Comparison of ENCODE assay signal across 1 cellular context in the genomic region with DNA sequence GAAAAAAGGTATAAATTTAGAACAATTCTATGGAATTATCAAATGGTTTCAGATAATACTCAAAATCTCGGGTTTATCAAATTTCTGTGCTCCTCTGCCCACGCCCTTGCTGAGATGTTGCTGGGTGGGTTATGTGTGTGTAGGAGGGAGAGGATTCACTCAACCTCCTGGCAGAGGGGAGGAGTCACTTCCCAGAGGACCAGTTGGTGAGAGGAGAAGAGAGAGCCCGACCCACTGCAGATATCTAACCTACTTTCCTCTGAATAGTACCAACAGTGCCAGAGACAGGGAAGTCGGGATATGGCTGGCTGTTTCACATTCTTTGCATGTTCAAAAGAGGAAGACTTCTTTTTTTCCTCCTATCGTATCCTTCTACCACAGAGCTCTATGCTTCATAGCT.
A peak's percentile ranks its signal among the peaks of the same experiment; 100 is the strongest.
TF ChIP-seq lines count a peak whose summit lies in the region.

No MANE protein-coding gene starts in this region.

TF ChIP-seq in K562, 482 proteins besides CTCF, POLR2A, EP300 and RAD21:
- TF ChIP-seq, protein P1, sequence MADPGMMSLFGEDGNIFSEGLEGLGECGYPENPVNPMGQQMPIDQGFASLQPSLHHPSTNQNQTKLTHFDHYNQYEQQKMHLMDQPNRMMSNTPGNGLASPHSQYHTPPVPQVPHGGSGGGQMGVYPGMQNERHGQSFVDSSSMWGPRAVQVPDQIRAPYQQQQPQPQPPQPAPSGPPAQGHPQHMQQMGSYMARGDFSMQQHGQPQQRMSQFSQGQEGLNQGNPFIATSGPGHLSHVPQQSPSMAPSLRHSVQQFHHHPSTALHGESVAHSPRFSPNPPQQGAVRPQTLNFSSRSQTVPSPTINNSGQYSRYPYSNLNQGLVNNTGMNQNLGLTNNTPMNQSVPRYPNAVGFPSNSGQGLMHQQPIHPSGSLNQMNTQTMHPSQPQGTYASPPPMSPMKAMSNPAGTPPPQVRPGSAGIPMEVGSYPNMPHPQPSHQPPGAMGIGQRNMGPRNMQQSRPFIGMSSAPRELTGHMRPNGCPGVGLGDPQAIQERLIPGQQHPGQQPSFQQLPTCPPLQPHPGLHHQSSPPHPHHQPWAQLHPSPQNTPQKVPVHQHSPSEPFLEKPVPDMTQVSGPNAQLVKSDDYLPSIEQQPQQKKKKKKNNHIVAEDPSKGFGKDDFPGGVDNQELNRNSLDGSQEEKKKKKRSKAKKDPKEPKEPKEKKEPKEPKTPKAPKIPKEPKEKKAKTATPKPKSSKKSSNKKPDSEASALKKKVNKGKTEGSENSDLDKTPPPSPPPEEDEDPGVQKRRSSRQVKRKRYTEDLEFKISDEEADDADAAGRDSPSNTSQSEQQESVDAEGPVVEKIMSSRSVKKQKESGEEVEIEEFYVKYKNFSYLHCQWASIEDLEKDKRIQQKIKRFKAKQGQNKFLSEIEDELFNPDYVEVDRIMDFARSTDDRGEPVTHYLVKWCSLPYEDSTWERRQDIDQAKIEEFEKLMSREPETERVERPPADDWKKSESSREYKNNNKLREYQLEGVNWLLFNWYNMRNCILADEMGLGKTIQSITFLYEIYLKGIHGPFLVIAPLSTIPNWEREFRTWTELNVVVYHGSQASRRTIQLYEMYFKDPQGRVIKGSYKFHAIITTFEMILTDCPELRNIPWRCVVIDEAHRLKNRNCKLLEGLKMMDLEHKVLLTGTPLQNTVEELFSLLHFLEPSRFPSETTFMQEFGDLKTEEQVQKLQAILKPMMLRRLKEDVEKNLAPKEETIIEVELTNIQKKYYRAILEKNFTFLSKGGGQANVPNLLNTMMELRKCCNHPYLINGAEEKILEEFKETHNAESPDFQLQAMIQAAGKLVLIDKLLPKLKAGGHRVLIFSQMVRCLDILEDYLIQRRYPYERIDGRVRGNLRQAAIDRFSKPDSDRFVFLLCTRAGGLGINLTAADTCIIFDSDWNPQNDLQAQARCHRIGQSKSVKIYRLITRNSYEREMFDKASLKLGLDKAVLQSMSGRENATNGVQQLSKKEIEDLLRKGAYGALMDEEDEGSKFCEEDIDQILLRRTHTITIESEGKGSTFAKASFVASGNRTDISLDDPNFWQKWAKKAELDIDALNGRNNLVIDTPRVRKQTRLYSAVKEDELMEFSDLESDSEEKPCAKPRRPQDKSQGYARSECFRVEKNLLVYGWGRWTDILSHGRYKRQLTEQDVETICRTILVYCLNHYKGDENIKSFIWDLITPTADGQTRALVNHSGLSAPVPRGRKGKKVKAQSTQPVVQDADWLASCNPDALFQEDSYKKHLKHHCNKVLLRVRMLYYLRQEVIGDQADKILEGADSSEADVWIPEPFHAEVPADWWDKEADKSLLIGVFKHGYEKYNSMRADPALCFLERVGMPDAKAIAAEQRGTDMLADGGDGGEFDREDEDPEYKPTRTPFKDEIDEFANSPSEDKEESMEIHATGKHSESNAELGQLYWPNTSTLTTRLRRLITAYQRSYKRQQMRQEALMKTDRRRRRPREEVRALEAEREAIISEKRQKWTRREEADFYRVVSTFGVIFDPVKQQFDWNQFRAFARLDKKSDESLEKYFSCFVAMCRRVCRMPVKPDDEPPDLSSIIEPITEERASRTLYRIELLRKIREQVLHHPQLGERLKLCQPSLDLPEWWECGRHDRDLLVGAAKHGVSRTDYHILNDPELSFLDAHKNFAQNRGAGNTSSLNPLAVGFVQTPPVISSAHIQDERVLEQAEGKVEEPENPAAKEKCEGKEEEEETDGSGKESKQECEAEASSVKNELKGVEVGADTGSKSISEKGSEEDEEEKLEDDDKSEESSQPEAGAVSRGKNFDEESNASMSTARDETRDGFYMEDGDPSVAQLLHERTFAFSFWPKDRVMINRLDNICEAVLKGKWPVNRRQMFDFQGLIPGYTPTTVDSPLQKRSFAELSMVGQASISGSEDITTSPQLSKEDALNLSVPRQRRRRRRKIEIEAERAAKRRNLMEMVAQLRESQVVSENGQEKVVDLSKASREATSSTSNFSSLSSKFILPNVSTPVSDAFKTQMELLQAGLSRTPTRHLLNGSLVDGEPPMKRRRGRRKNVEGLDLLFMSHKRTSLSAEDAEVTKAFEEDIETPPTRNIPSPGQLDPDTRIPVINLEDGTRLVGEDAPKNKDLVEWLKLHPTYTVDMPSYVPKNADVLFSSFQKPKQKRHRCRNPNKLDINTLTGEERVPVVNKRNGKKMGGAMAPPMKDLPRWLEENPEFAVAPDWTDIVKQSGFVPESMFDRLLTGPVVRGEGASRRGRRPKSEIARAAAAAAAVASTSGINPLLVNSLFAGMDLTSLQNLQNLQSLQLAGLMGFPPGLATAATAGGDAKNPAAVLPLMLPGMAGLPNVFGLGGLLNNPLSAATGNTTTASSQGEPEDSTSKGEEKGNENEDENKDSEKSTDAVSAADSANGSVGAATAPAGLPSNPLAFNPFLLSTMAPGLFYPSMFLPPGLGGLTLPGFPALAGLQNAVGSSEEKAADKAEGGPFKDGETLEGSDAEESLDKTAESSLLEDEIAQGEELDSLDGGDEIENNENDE (IDR thresholded peaks at IDR 0.05; ENCODE audit: low read depth, low read length) = no peak
- TF ChIP-seq, protein P2, sequence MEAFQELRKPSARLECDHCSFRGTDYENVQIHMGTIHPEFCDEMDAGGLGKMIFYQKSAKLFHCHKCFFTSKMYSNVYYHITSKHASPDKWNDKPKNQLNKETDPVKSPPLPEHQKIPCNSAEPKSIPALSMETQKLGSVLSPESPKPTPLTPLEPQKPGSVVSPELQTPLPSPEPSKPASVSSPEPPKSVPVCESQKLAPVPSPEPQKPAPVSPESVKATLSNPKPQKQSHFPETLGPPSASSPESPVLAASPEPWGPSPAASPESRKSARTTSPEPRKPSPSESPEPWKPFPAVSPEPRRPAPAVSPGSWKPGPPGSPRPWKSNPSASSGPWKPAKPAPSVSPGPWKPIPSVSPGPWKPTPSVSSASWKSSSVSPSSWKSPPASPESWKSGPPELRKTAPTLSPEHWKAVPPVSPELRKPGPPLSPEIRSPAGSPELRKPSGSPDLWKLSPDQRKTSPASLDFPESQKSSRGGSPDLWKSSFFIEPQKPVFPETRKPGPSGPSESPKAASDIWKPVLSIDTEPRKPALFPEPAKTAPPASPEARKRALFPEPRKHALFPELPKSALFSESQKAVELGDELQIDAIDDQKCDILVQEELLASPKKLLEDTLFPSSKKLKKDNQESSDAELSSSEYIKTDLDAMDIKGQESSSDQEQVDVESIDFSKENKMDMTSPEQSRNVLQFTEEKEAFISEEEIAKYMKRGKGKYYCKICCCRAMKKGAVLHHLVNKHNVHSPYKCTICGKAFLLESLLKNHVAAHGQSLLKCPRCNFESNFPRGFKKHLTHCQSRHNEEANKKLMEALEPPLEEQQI (IDR thresholded peaks at IDR 0.05) = 0 out of 2 replicates have a peak, but pooled peaks have one; percentile 46
